ENCODE assay signal across 22 cellular contexts in the genomic region with DNA sequence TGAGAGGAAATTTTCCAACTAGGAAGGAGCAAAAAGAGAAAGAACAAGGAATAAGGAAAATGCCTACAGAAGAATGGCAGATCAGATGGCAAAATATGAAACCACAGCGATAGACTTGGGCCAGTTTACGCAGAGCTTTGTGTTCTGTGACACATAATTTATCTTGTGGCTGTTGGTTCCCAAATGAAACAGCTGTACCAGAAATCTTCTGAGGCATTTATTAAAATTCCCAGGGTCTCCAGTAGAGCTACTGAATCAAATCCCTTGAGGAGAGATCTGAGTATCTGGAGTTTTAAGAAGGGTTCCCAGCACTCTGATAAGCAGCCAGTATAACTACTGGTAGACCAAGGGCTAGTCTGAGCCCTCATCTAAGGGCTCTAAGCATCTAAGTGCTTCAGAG. TPM values are rescaled to one million over a fixed set of nuclear protein-coding genes. Genes with fewer than 3 reads are reported as not detected.
DNase-seq lines count a peak whose midpoint lies in the region; ATAC-seq and TF ChIP-seq lines count a peak whose summit lies in the region.
"Had no signal": no experiment of that assay in that cellular context is flagged by ENCODE, and none has a peak within 500 bp of the region (broad histone marks: within the 10 kb centered on the region; RNA-seq: fewer than 3 reads in every experiment).

No MANE protein-coding gene starts in this region.

- H3K9ac ChIP-seq in mammary epithelial cell (ENCODE audit: insufficient read depth, low read length) (no peak overlapping the region), SK-N-SH (no peak overlapping the region), mesenchymal stem cell (ENCODE audit: low read length) (peak overlapping the region; percentile 30)

- no peak overlapping the region for H4K91ac ChIP-seq in mesenchymal stem cell (ENCODE audit: low read length)

- TF ChIP-seq EP300 in SK-N-SH (IDR thresholded peaks at IDR 0.05; ENCODE audit: borderline replicate concordance in 1 of 2, low read depth in 1 of 2, low read length in 1 of 2) = no peak

- no peak for TF ChIP-seq RAD21 in SK-N-SH (IDR thresholded peaks at IDR 0.05; ENCODE audit: low read length)

- CTCF ChIA-PET in mammary epithelial cell (lab: Charles Lee; ENCODE audit: low non-redundant PET) = interaction anchor here (0.6 kb wide), 1 partner anchor 105 kb away, joined by 3 read pairs; no protein-coding TSS in a partner anchor
- CTCF ChIA-PET in MCF 10A (lab: Yijun Ruan, JAX) = interaction anchor here (0.6 to 11.6 kb wide), 29 partner anchors 11 to 563 kb away, joined by 3 to 206 read pairs (median 6); no protein-coding TSS in a partner anchor
- CTCF ChIA-PET in SK-N-SH (lab: Yijun Ruan, JAX) = interaction anchor here (0.6 to 6.1 kb wide), 40 partner anchors 10 to 1585 kb away, joined by 3 to 74 read pairs (median 4); a partner anchor contains a TSS

- no peaks in the 10 kb centered on the region for H3K79me1 ChIP-seq in mesenchymal stem cell (replicated peaks; ENCODE audit: low read length, poor library complexity, severe bottlenecking)

- no peaks in the 10 kb centered on the region for H3K9me3 Mint-ChIP-seq in MCF 10A (ENCODE audit: unreplicated experiment)
- H3K9me3 Mint-ChIP-seq: GM23338 had no signal

- H2AK5ac ChIP-seq in mesenchymal stem cell (ENCODE audit: low read length, severe bottlenecking) = no peak overlapping the region

- H3K27me3 Mint-ChIP-seq in MCF 10A (ENCODE audit: insufficient read depth, unreplicated experiment) = no peaks in the 10 kb centered on the region

- H3K4ac ChIP-seq in mesenchymal stem cell (ENCODE audit: low read depth in 1 of 2, low read length in 2 of 2) = no peak overlapping the region

- no peak for TF ChIP-seq CTCF in mammary epithelial cell (conservative IDR thresholded peaks at IDR 0.05 in 1 of 2, IDR thresholded peaks at IDR 0.05 in 1 of 2; ENCODE audit: extremely low read depth in 1 of 2, insufficient read depth in 1 of 2, low read depth in 1 of 2, low read length in 2 of 2)
- TF ChIP-seq CTCF in MCF 10A (IDR thresholded peaks at IDR 0.05; ENCODE audit: unreplicated experiment) = no peak
- no peak for TF ChIP-seq CTCF in SK-N-SH (IDR thresholded peaks at IDR 0.05)
- TF ChIP-seq CTCF in coronary artery (IDR thresholded peaks at IDR 0.05) = no peak

- H4K20me1 ChIP-seq in mammary epithelial cell (ENCODE audit: insufficient read depth, low read length) (no peaks in the 10 kb centered on the region), SK-N-SH (ENCODE audit: insufficient read depth) (no peaks in the 10 kb centered on the region)

- H3K9me3 ChIP-seq in mammary epithelial cell (replicated peaks; ENCODE audit: insufficient read depth, low read length) (no peaks in the 10 kb centered on the region), SK-N-SH (no peaks in the 10 kb centered on the region), mesenchymal stem cell (ENCODE audit: control insufficient read depth, low read length) (no peaks in the 10 kb centered on the region)
- H3K9me3 ChIP-seq: BE2C, SJSA1 had no signal

- H3K18ac ChIP-seq in mesenchymal stem cell (ENCODE audit: low read depth in 1 of 2, low read length in 2 of 2) = no peak overlapping the region

- H3K36me3 ChIP-seq in mammary epithelial cell (ENCODE audit: insufficient read depth, low read length) (no peaks in the 10 kb centered on the region), SK-N-SH (replicated peaks in 1 of 2; ENCODE audit: control insufficient read depth in 1 of 2, insufficient read depth in 2 of 2, low read length in 1 of 2) (no peaks in the 10 kb centered on the region), mesenchymal stem cell (ENCODE audit: control insufficient read depth in 1 of 2, insufficient read depth in 2 of 2, low read depth in 1 of 2, low read length in 2 of 2) (no peaks in the 10 kb centered on the region)
- H3K36me3 ChIP-seq: BE2C, SJSA1 had no signal

- no peak overlapping the region for H2BK120ac ChIP-seq in mesenchymal stem cell (ENCODE audit: low read depth, low read length)

- ATAC-seq in GM21576 (IDR thresholded peaks at IDR 0.05; ENCODE audit: unreplicated experiment) (no peak), GM21528 (IDR thresholded peaks at IDR 0.05; ENCODE audit: low FRiP score, unreplicated experiment) (no peak)
- ATAC-seq: Right ventricle myocardium inferior had no signal

- H3K4me1 ChIP-seq in mammary epithelial cell (ENCODE audit: insufficient read depth, low read length) (no peaks in the 10 kb centered on the region), SK-N-SH (ENCODE audit: control insufficient read depth in 1 of 2, insufficient read depth in 2 of 2, low read depth in 1 of 2, low read length in 1 of 2) (no peaks in the 10 kb centered on the region), mesenchymal stem cell (ENCODE audit: control insufficient read depth, insufficient read depth, low read depth, low read length) (no peaks in the 10 kb centered on the region)
- H3K4me1 ChIP-seq: BE2C, SJSA1 had no signal

- no peaks in the 10 kb centered on the region for H3F3A ChIP-seq in SK-N-SH (replicated peaks; ENCODE audit: insufficient read depth)

- H2BK15ac ChIP-seq in mesenchymal stem cell (ENCODE audit: low read depth, poor library complexity, severe bottlenecking) = no peak overlapping the region

- no peak overlapping the region for H3K4me2 ChIP-seq in mammary epithelial cell (ENCODE audit: insufficient read depth, low read depth, low read length)
- H3K4me2 ChIP-seq in SK-N-SH = no peak overlapping the region
- H3K4me2 ChIP-seq in mesenchymal stem cell (ENCODE audit: low read length, poor library complexity, severe bottlenecking) = no peak overlapping the region
- H3K4me2 ChIP-seq: GM23338 had no signal

- DNase-seq in mammary epithelial cell (no peak), MCF 10A (ENCODE audit: unreplicated experiment) (no peak), SK-N-SH (no peak), mesenchymal stem cell (no peak), coronary artery (ENCODE audit: low spot score) (no peak)
- no peak for DNase-seq in activated effector memory CD4-positive, alpha-beta T cell treated with Interleukin-2 at 50 U/mL for 16 hours
- DNase-seq: BE2C, DMS53, GDM1, HCEC 1CT, KG1, MV-4-11, NCI-H1694, NCI-H2081 treated with DMSO at 0.1 percent for 48 hours, NCI-H2171 treated with DMSO at 0.1 percent for 48 hours, NCI-H446 had no signal

- dilution Hi-C loops in mammary epithelial cell (cut with HindIII; ENCODE audit: low sequenced_read_pairs) = no loop called here

- H3K4me1 Mint-ChIP-seq in MCF 10A (ENCODE audit: insufficient read depth, unreplicated experiment) = peaks cover 7% of the 10 kb centered on the region

- no peaks in the 10 kb centered on the region for H3K79me2 ChIP-seq in mammary epithelial cell (ENCODE audit: insufficient read depth, low read length)
- H3K79me2 ChIP-seq in SK-N-SH (ENCODE audit: insufficient read depth) = no peaks in the 10 kb centered on the region

- no peak overlapping the region for H3K23ac ChIP-seq in mesenchymal stem cell (ENCODE audit: low read length in 2 of 2)

- BruUV-seq in mammary epithelial cell (replicated peaks; lab: Mats Ljungman, UMichigan) = no TSS peak
- no TSS peak for BruUV-seq in MCF 10A (replicated peaks; lab: Mats Ljungman, UMichigan)

- no peaks in the 10 kb centered on the region for H3K36me3 Mint-ChIP-seq in MCF 10A (ENCODE audit: insufficient read depth, unreplicated experiment)

- intact Hi-C loops in mammary epithelial cell (cut with micrococcal nuclease) (loop anchor here (1.0 to 2.0 kb wide), 3 partner anchors 136 to 506 kb away; no protein-coding TSS in a partner anchor), MCF 10A (cut with micrococcal nuclease) (loop anchor here (1.0 to 2.0 kb wide), 7 partner anchors 48 to 505 kb away; no protein-coding TSS in a partner anchor)

- H2BK5ac ChIP-seq in mesenchymal stem cell (ENCODE audit: low read depth, low read length, poor library complexity, severe bottlenecking) = no peak overlapping the region

- in situ Hi-C loops in mammary epithelial cell (cut with MboI; ENCODE audit: low sequenced_read_pairs in 2 of 2) = loop anchor here in 1 of 2 donors (25.0 kb wide), 1 partner anchor 438 kb away; no protein-coding TSS in a partner anchor

- no peak overlapping the region for H4K8ac ChIP-seq in mesenchymal stem cell (ENCODE audit: low read length)

- WGBS in mammary epithelial cell (ENCODE audit: low coverage, missing lambda C conversion rate) = 44% methylated on average over 2 of the region's 2 CpGs
- 54% methylated on average over 2 of the region's 2 CpGs for WGBS in SK-N-SH (ENCODE audit: low lambda C conversion rate)
- WGBS in mesenchymal stem cell = 92% methylated on average over 2 of the region's 2 CpGs

- H3K4me3 ChIP-seq in mammary epithelial cell (replicated peaks in 1 of 3; ENCODE audit: insufficient read depth in 1 of 3, low read depth in 2 of 3, low read length in 3 of 3) = no peak overlapping the region
- no peak overlapping the region for H3K4me3 ChIP-seq in SK-N-SH (ENCODE audit: low read depth in 2 of 2, low read length in 1 of 2)
- no peak overlapping the region for H3K4me3 ChIP-seq in mesenchymal stem cell (ENCODE audit: insufficient read depth in 1 of 2, low read depth in 1 of 2, low read length in 2 of 2)
- H3K4me3 ChIP-seq in coronary artery = no peak overlapping the region
- H3K4me3 ChIP-seq: GM23338, SJSA1 had no signal

- no peak overlapping the region for H2BK12ac ChIP-seq in mesenchymal stem cell (ENCODE audit: low read length in 2 of 2)

- no peaks in the 10 kb centered on the region for H3K27me3 ChIP-seq in mammary epithelial cell (ENCODE audit: insufficient read depth, low read length)
- H3K27me3 ChIP-seq in SK-N-SH (ENCODE audit: insufficient read depth) = no peaks in the 10 kb centered on the region
- no peaks in the 10 kb centered on the region for H3K27me3 ChIP-seq in mesenchymal stem cell (ENCODE audit: control insufficient read depth in 1 of 2, insufficient read depth in 1 of 2, low read length in 2 of 2)
- H3K27me3 ChIP-seq: BE2C, SJSA1 had no signal

- no peaks in the 10 kb centered on the region for H3K9me2 ChIP-seq in SK-N-SH

- H2AFZ ChIP-seq in mammary epithelial cell (ENCODE audit: low read depth, low read length) (peak overlapping the region; percentile 45), SK-N-SH (ENCODE audit: low read depth) (peak overlapping the region; percentile 33; the same call in 1 of the 2 replicates), mesenchymal stem cell (ENCODE audit: low read depth, low read length) (no peak overlapping the region)

- H3K4me3 Mint-ChIP-seq in MCF 10A (ENCODE audit: unreplicated experiment) = no peak overlapping the region
- H3K4me3 Mint-ChIP-seq: GM23338 had no signal

- H3K27ac Mint-ChIP-seq in MCF 10A (ENCODE audit: low read depth, unreplicated experiment) = no peak overlapping the region
- H3K27ac Mint-ChIP-seq: GM23338 had no signal

- H3K27ac ChIP-seq in mammary epithelial cell (ENCODE audit: insufficient read depth, low read depth, low read length) (no peak overlapping the region), SK-N-SH (ENCODE audit: low read depth in 2 of 2, low read length in 1 of 2) (no peak overlapping the region), mesenchymal stem cell (ENCODE audit: low read length, poor library complexity, severe bottlenecking) (no peak overlapping the region), coronary artery (no peak overlapping the region)
- H3K27ac ChIP-seq: HL-60, SJSA1 had no signal

- no peak overlapping the region for H3K14ac ChIP-seq in mesenchymal stem cell (ENCODE audit: low read length in 2 of 2)

- POLR2A ChIA-PET in MCF 10A (lab: Yijun Ruan, JAX) (interaction anchor here (0.8 to 3.8 kb wide), 6 partner anchors 10 to 508 kb away, joined by 3 to 22 read pairs (median 4); a partner anchor contains a TSS), SK-N-SH (lab: Yijun Ruan, JAX) (no interaction called here)

RNA-seq across cellular contexts. Expression of a gene that starts 46.4 kb away (rescaled TPM):
- total RNA-seq in mammary epithelial cell = 1 to 10 TPM; 5.5 to 8.1 TPM
- 2.1 TPM for polyA plus RNA-seq in mammary epithelial cell
- polyA minus RNA-seq in mammary epithelial cell = 0.98 TPM
- total RNA-seq in MCF 10A (2022) = 8.2 and 10.9 TPM in 2 replicates
- polyA plus RNA-seq in SK-N-SH (2012; rRNA removed) = 0.28 and 0.44 TPM in 2 replicates
- polyA plus RNA-seq in SK-N-SH (2012; cell fraction: cytosol; rRNA removed) = 0.63 and 0.85 TPM in 2 replicates
- 0.32 and 0.35 TPM in 2 replicates for polyA plus RNA-seq in SK-N-SH (2012; cell fraction: nucleus; rRNA removed)
- 2.3 TPM for polyA plus RNA-seq in mesenchymal stem cell (2013, experiment 1 of 2)
- 2.5 TPM for polyA plus RNA-seq in mesenchymal stem cell (2013, experiment 2 of 2)
